In genomic region chr19:38402967-38403674, GRCh38 we compare ENCODE assay signal across 8 cellular contexts. TPM values are rescaled to one million over a fixed set of nuclear protein-coding genes. Genes with fewer than 3 reads are reported as not detected.
A peak's percentile ranks its signal among the peaks of the same experiment; 100 is the strongest.
DNase-seq lines count a peak whose midpoint lies in the region; ATAC-seq and TF ChIP-seq lines count a peak whose summit lies in the region.

Gene FAM98C (plus strand): TSS chr19:38403093. CDS start chr19:38403154, 61 bp downstream.

- 0 to 1% (median 0%) methylated on average over 42 to 82 of the region's 82 CpGs for WGBS in ovary, 3 donors
- 0 to 1% methylated on average over 12 to 33 of the region's 82 CpGs for WGBS in thyroid gland, 2 donors

- no peaks in the 10 kb centered on the region for H3K9me3 Mint-ChIP-seq in activated naive CD4-positive, alpha-beta T cell treated with anti-CD3 and anti-CD28 coated beads, Interleukin-2, amount 50 U/mL, for 72 hours
- peaks cover 7% of the 10 kb centered on the region for H3K9me3 Mint-ChIP-seq in glutamatergic neuron (ENCODE audit: unreplicated experiment)

- H3K4me3 ChIP-seq in ovary (peak within 1 kb of the TSS; percentile 82), thyroid gland (replicated peaks in 1 of 3) (peak within 1 kb of the TSS; percentile 68 to 99 (median 86))

- H3K9me3 ChIP-seq in ovary = no peaks in the 10 kb centered on the region
- no peaks in the 10 kb centered on the region for H3K9me3 ChIP-seq in thyroid gland

- H3K27ac ChIP-seq in ovary (peak within 1 kb of the TSS in 1 of 2 donors; percentile 55), thyroid gland (peak within 1 kb of the TSS; percentile 56 to 86 (median 72))

- H3K27ac Mint-ChIP-seq in activated naive CD4-positive, alpha-beta T cell treated with anti-CD3 and anti-CD28 coated beads, Interleukin-2, amount 50 U/mL, for 72 hours = peak within 1 kb of the TSS; percentile 90 to 96
- no peak within 1 kb of the TSS for H3K27ac Mint-ChIP-seq in glutamatergic neuron (ENCODE audit: unreplicated experiment)

- H3K4me1 ChIP-seq in ovary (ENCODE audit: insufficient read depth) (no peaks in the 10 kb centered on the region), thyroid gland (peaks cover 5 to 7% of the 10 kb centered on the region in 2 donors)

- H3K4me1 Mint-ChIP-seq in glutamatergic neuron (ENCODE audit: low read depth, unreplicated experiment) = peaks cover 2% of the 10 kb centered on the region

- intact Hi-C loops in ovary (cut with DNase I) = loop anchor here in 3 of 4 donors (5.0 to 10.0 kb wide), 5 partner anchors 222 to 529 kb away; partner anchors contain the start of genes CCER2 (in 1 of the 3), MRPS12 (in 1 of the 3) and SARS2 (in 1 of the 3)
- intact Hi-C loops in thyroid gland (cut with DNase I) = loop anchor here (2.0 to 10.0 kb wide), 2 partner anchors 232 to 522 kb away; no protein-coding TSS in a partner anchor

- TF ChIP-seq POLR2A in GM10847 (IDR thresholded peaks at IDR 0.05; ENCODE audit: extremely low read depth, insufficient read length) (peak; percentile 31), ovary (IDR thresholded peaks at IDR 0.05) (no peak), thyroid gland (IDR thresholded peaks at IDR 0.05) (peak in 1 of 2 donors; percentile 67)

- TF ChIP-seq CTCF in glutamatergic neuron (IDR thresholded peaks at IDR 0.05; ENCODE audit: partially characterized antibody, unreplicated experiment) (peak; percentile 99), ovary (IDR thresholded peaks at IDR 0.05) (peak; percentile 98 to 100 (median 99)), thyroid gland (IDR thresholded peaks at IDR 0.05) (peak; percentile 73 to 99 (median 98))

- peaks cover 11% of the 10 kb centered on the region for H3K27me3 Mint-ChIP-seq in glutamatergic neuron (ENCODE audit: unreplicated experiment)

- peaks cover 0 to 6% of the 10 kb centered on the region in 2 donors for H3K36me3 Mint-ChIP-seq in activated naive CD4-positive, alpha-beta T cell treated with anti-CD3 and anti-CD28 coated beads, Interleukin-2, amount 50 U/mL, for 72 hours
- no peaks in the 10 kb centered on the region for H3K36me3 Mint-ChIP-seq in glutamatergic neuron (ENCODE audit: unreplicated experiment)

- no peaks in the 10 kb centered on the region for H3K27me3 ChIP-seq in ovary
- no peaks in the 10 kb centered on the region for H3K27me3 ChIP-seq in thyroid gland

- TF ChIP-seq EP300 in ovary (IDR thresholded peaks at IDR 0.05) = no peak

- ATAC-seq in HG02610 (IDR thresholded peaks at IDR 0.05; ENCODE audit: unreplicated experiment) (peak; percentile 86), SK-N-SH treated with all-trans-retinoic acid at 6 μM for 48 hours (peak; percentile 96)
- peak; percentile 97 to 98 for ATAC-seq in activated naive CD4-positive, alpha-beta T cell treated with anti-CD3 and anti-CD28 coated beads, Interleukin-2, amount 50 U/mL, for 72 hours

- H3K36me3 ChIP-seq in ovary = no peaks in the 10 kb centered on the region
- no peaks in the 10 kb centered on the region for H3K36me3 ChIP-seq in thyroid gland

- DNase-seq in NCI-H1092 (lab: John Stamatoyannopoulos, UW) (peak; percentile 90), glutamatergic neuron (peak; percentile 97), ovary (peak; percentile 95 to 99 (median 97)), thyroid gland (peak; percentile 96)
- peak; percentile 99 for DNase-seq in activated naive CD4-positive, alpha-beta T cell treated with anti-CD3 and anti-CD28 coated beads, Interleukin-2, amount 50 U/mL, for 72 hours (ENCODE audit: low spot score in 2 of 2)

- H3K4me3 Mint-ChIP-seq in glutamatergic neuron (ENCODE audit: unreplicated experiment) = peak within 1 kb of the TSS; percentile 82

TF ChIP-seq in SK-N-SH treated with all-trans-retinoic acid at 6 μM for 48 hours, 23 proteins besides CTCF, POLR2A, EP300 and RAD21:
- TF ChIP-seq CSRNP3 (CRISPR knock-in tag; IDR thresholded peaks at IDR 0.05) (no peak), PATZ1 (CRISPR knock-in tag; IDR thresholded peaks at IDR 0.05; ENCODE audit: borderline replicate concordance) (0 out of 2 replicates have a peak, but pooled peaks have one; percentile 29), ZNF565 (CRISPR knock-in tag; conservative IDR thresholded peaks at IDR 0.05; ENCODE audit: low read depth) (no peak), ZNF8 (CRISPR knock-in tag; IDR thresholded peaks at IDR 0.05) (no peak), ARNTL (CRISPR knock-in tag; IDR thresholded peaks at IDR 0.05; ENCODE audit: borderline replicate concordance, low read depth) (no peak), ISL1 (CRISPR knock-in tag; IDR thresholded peaks at IDR 0.05) (no peak), GLIS3 (CRISPR knock-in tag; IDR thresholded peaks at IDR 0.05) (no peak), ZC3H10 (CRISPR knock-in tag; IDR thresholded peaks at IDR 0.05) (no peak), ZFP30 (CRISPR knock-in tag; IDR thresholded peaks at IDR 0.05) (no peak), ESRRG (CRISPR knock-in tag; IDR thresholded peaks at IDR 0.05) (0 out of 2 replicates have a peak, but pooled peaks have one; percentile 66), TSHZ2 (CRISPR knock-in tag; IDR thresholded peaks at IDR 0.05) (no peak), ZFP3 (CRISPR knock-in tag; IDR thresholded peaks at IDR 0.05) (0 out of 2 replicates have a peak, but pooled peaks have one; percentile 38), CREB5 (CRISPR knock-in tag; IDR thresholded peaks at IDR 0.05; ENCODE audit: low read depth) (no peak)

RNA-seq across cellular contexts. Expression of gene FAM98C, which starts in this region (rescaled TPM):
- 10 to 100 TPM; 28.4 to 33.1 TPM for total RNA-seq in activated naive CD4-positive, alpha-beta T cell treated with anti-CD3 and anti-CD28 coated beads, Interleukin-2, amount 50 U/mL, for 72 hours
- total RNA-seq in glutamatergic neuron (ENCODE audit: unreplicated experiment) (5.8 TPM), ovary (10 to 100 TPM; 16.5 to 23.7 (median 20.9) TPM), thyroid gland (10 to 100 TPM; 22.1 to 36.5 (median 23.9) TPM)
- 10 to 100 TPM in 1 of 2 donors, 1 to 10 TPM in 1; 7.8 to 18.8 TPM for polyA plus RNA-seq in ovary
